ENCODE assay signal across 1 cellular context in the genomic region with DNA sequence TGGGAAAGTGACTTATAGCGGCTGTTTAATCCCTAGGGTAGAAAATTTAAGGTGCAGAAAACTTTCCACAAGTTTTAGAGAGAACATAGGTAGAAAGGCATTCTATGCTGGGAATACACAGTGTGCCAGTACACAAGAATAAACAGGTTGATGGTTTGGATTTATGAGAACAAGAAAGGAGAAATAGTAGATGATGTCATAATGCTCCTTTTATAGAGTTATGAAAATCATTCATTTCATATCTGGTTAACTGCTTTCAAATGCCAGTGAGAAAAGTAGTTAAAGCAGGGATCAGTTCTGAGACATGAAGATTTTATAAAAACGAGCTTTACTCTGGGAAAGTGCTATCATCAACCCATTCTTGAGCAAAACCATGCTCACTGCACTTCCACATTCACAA.
TF ChIP-seq lines count a peak whose summit lies in the region.

No MANE protein-coding gene starts in this region.

TF ChIP-seq in GM12878, 131 proteins besides CTCF, POLR2A, EP300 and RAD21:
- TF ChIP-seq ATF7 (IDR thresholded peaks at IDR 0.05; ENCODE audit: low read depth): peak; percentile 79
- TF ChIP-seq EED (IDR thresholded peaks at IDR 0.05; ENCODE audit: low read depth): no peak
